14 cellular contexts compared by ENCODE assay signal in the genomic region with DNA sequence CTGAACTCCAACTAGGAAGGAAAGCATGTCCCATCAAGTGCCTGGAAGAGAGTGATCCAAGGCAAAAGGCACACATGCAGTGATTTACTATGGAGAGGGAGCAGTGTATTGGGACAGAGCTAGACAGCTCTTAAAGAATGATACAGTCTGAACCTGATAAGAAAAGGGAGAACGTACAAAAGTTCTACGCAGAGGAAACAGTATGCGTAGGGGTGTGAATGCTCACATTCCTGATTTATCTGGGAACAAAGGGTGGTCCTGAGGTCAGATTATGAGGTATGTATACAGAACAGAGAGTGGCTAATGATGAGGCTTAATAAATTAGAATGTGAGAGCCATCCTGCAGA. TPM values are rescaled to one million over a fixed set of nuclear protein-coding genes. Genes with fewer than 3 reads are reported as not detected.
A peak's percentile ranks its signal among the peaks of the same experiment; 100 is the strongest.
DNase-seq lines count a peak whose midpoint lies in the region; ATAC-seq and TF ChIP-seq lines count a peak whose summit lies in the region.
"Had no signal": no experiment of that assay in that cellular context is flagged by ENCODE, and none has a peak within 500 bp of the region (broad histone marks: within the 10 kb centered on the region; RNA-seq: fewer than 3 reads in every experiment).

No MANE protein-coding gene starts in this region.

- peaks cover 11% of the 10 kb centered on the region for H3K4me1 ChIP-seq in mesendoderm (ENCODE audit: control insufficient read depth, low read depth, low read length)
- H3K4me1 ChIP-seq: HAP-1 had no signal

- H3K27me3 Mint-ChIP-seq in Calu3 (ENCODE audit: unreplicated experiment), result no peaks in the 10 kb centered on the region
- no peaks in the 10 kb centered on the region for H3K27me3 Mint-ChIP-seq in activated B cell treated with CpG ODN at 0.5 μM for 24 hours
- no peaks in the 10 kb centered on the region for H3K27me3 Mint-ChIP-seq in stimulated activated memory B cell treated with anti-CD40 and anti-IgM and Interleukin-4, amounts not matched to agents 10 μg/mL and 1 μg/mL and 100 μg/mL, for 72 hours
- H3K27me3 Mint-ChIP-seq in T-helper 2 cell treated with Interferon-gamma antibody and Interleukin-4, amounts not matched to agents 5 μg/mL and 100 μg/mL, for 36 hours (ENCODE audit: low read depth), result peaks cover 2% of the 10 kb centered on the region
- H3K27me3 Mint-ChIP-seq: CD4-positive, alpha-beta T cell had no signal

- H2BK15ac ChIP-seq in mesendoderm (replicated peaks; ENCODE audit: low read depth), result no peak overlapping the region

- intact Hi-C loops in Calu3 (cut with micrococcal nuclease; ENCODE audit: unreplicated experiment), result loop anchor here (5.0 kb wide), 1 partner anchor 834 kb away; no protein-coding TSS in a partner anchor
- intact Hi-C loops in activated B cell treated with CpG ODN at 0.5 μM for 24 hours (cut with micrococcal nuclease), result no loop called here

- H3K79me1 ChIP-seq in mesendoderm (ENCODE audit: low read length), result peaks cover 29% of the 10 kb centered on the region

- no CpG with 5 or more reads among the region's 3 CpGs for WGBS in mesendoderm (ENCODE audit: extremely low coverage, insufficient coverage, low lambda C conversion rate)

- DNase-seq in Calu3, result no peak
- DNase-seq in activated B cell treated with CpG ODN at 0.5 μM for 24 hours, result no peak
- peak; percentile 63 for DNase-seq in mesendoderm
- no peak for DNase-seq in T-helper 2 cell treated with Interferon-gamma antibody and Interleukin-4, amounts not matched to agents 5 μg/mL and 100 μg/mL, for 36 hours (ENCODE audit: low spot score)
- DNase-seq in T-helper 9 cell, result no peak
- DNase-seq in stimulated activated CD4-positive, alpha-beta T cell treated with anti-CD3 and anti-CD28 coated beads, Interleukin-4, amount 100 ng/mL, for 24 hours, result no peak
- DNase-seq: ACHN; CD4-positive, alpha-beta T cell; DMS79; HFFc6 had no signal

- H4K5ac ChIP-seq in mesendoderm (ENCODE audit: low read length), result no peak overlapping the region

- H3K18ac ChIP-seq in mesendoderm (ENCODE audit: low read length), result no peak overlapping the region

- H2BK5ac ChIP-seq in mesendoderm (ENCODE audit: low read length), result no peak overlapping the region

- H3K23ac ChIP-seq in mesendoderm (ENCODE audit: low read length), result no peak overlapping the region

- no peaks in the 10 kb centered on the region for H3K9me3 Mint-ChIP-seq in Calu3 (ENCODE audit: low read depth, unreplicated experiment)
- H3K9me3 Mint-ChIP-seq in activated B cell treated with CpG ODN at 0.5 μM for 24 hours, result no peaks in the 10 kb centered on the region
- no peaks in the 10 kb centered on the region for H3K9me3 Mint-ChIP-seq in stimulated activated memory B cell treated with anti-CD40 and anti-IgM and Interleukin-4, amounts not matched to agents 10 μg/mL and 1 μg/mL and 100 μg/mL, for 72 hours
- H3K9me3 Mint-ChIP-seq in T-helper 2 cell treated with Interferon-gamma antibody and Interleukin-4, amounts not matched to agents 5 μg/mL and 100 μg/mL, for 36 hours, result no peaks in the 10 kb centered on the region
- H3K9me3 Mint-ChIP-seq: CD4-positive, alpha-beta T cell had no signal

- H3K27ac Mint-ChIP-seq in Calu3 (ENCODE audit: unreplicated experiment) (peak overlapping the region; percentile 74), activated B cell treated with CpG ODN at 0.5 μM for 24 hours (peak overlapping the region; percentile 38)
- H3K27ac Mint-ChIP-seq in stimulated activated memory B cell treated with anti-CD40 and anti-IgM and Interleukin-4, amounts not matched to agents 10 μg/mL and 1 μg/mL and 100 μg/mL, for 72 hours, result peak overlapping the region; percentile 72
- H3K27ac Mint-ChIP-seq in T-helper 2 cell treated with Interferon-gamma antibody and Interleukin-4, amounts not matched to agents 5 μg/mL and 100 μg/mL, for 36 hours, result no peak overlapping the region
- H3K27ac Mint-ChIP-seq: CD4-positive, alpha-beta T cell; HFFc6 had no signal

- no peaks in the 10 kb centered on the region for H3K27me3 ChIP-seq in mesendoderm (ENCODE audit: insufficient read depth, low read length, poor library complexity)

- H2BK120ac ChIP-seq in mesendoderm (ENCODE audit: low read depth, low read length), result no peak overlapping the region

- TF ChIP-seq CTCF in Calu3 (IDR thresholded peaks at IDR 0.05; ENCODE audit: unreplicated experiment) (no peak), activated B cell treated with CpG ODN at 0.5 μM for 24 hours (IDR thresholded peaks at IDR 0.05) (no peak)

- no peak overlapping the region for H2AK5ac ChIP-seq in mesendoderm (ENCODE audit: low read length)

- H3K4me1 Mint-ChIP-seq in Calu3 (ENCODE audit: low read depth, unreplicated experiment), result peaks cover 81% of the 10 kb centered on the region
- H3K4me1 Mint-ChIP-seq in activated B cell treated with CpG ODN at 0.5 μM for 24 hours, result peaks cover 61% of the 10 kb centered on the region
- H3K4me1 Mint-ChIP-seq in stimulated activated memory B cell treated with anti-CD40 and anti-IgM and Interleukin-4, amounts not matched to agents 10 μg/mL and 1 μg/mL and 100 μg/mL, for 72 hours, result peaks cover 43% of the 10 kb centered on the region
- H3K4me1 Mint-ChIP-seq in T-helper 2 cell treated with Interferon-gamma antibody and Interleukin-4, amounts not matched to agents 5 μg/mL and 100 μg/mL, for 36 hours (ENCODE audit: low read depth), result no peaks in the 10 kb centered on the region

- H3K56ac ChIP-seq in mesendoderm (ENCODE audit: low read length), result no peak overlapping the region

- POLR2A ChIA-PET in activated B cell treated with CpG ODN at 0.5 μM for 24 hours (lab: Charles Lee), result no interaction called here

- H3K9ac ChIP-seq in mesendoderm (ENCODE audit: low read length), result no peak overlapping the region

- no peak for ATAC-seq in activated B cell treated with CpG ODN at 0.5 μM for 24 hours (ENCODE audit: low read depth)
- no peak for ATAC-seq in stimulated activated memory B cell treated with anti-CD40 and anti-IgM and Interleukin-4, amounts not matched to agents 10 μg/mL and 1 μg/mL and 100 μg/mL, for 72 hours

- BruUV-seq in Calu3 (replicated peaks; lab: Mats Ljungman, UMichigan), result no TSS peak

- H3K36me3 ChIP-seq in mesendoderm (ENCODE audit: control insufficient read depth, insufficient read depth, low read length), result no peaks in the 10 kb centered on the region
- H3K36me3 ChIP-seq: HAP-1 had no signal

- H3K27ac ChIP-seq in mesendoderm (ENCODE audit: low read depth, low read length), result no peak overlapping the region

- H3K4me2 ChIP-seq in mesendoderm (ENCODE audit: low read length), result no peak overlapping the region

- no peak overlapping the region for H4K8ac ChIP-seq in mesendoderm (ENCODE audit: low read depth, low read length)

- peaks cover 94% of the 10 kb centered on the region for H3K36me3 Mint-ChIP-seq in Calu3 (ENCODE audit: insufficient read depth, unreplicated experiment)
- H3K36me3 Mint-ChIP-seq in activated B cell treated with CpG ODN at 0.5 μM for 24 hours (ENCODE audit: low read depth), result peaks cover 44% of the 10 kb centered on the region
- peaks cover 28% of the 10 kb centered on the region for H3K36me3 Mint-ChIP-seq in stimulated activated memory B cell treated with anti-CD40 and anti-IgM and Interleukin-4, amounts not matched to agents 10 μg/mL and 1 μg/mL and 100 μg/mL, for 72 hours
- H3K36me3 Mint-ChIP-seq in T-helper 2 cell treated with Interferon-gamma antibody and Interleukin-4, amounts not matched to agents 5 μg/mL and 100 μg/mL, for 36 hours (ENCODE audit: low read depth), result no peaks in the 10 kb centered on the region

- peak overlapping the region; percentile 65 for H3K4me3 Mint-ChIP-seq in Calu3 (ENCODE audit: low read depth, unreplicated experiment)
- H3K4me3 Mint-ChIP-seq in activated B cell treated with CpG ODN at 0.5 μM for 24 hours, result no peak overlapping the region
- no peak overlapping the region for H3K4me3 Mint-ChIP-seq in stimulated activated memory B cell treated with anti-CD40 and anti-IgM and Interleukin-4, amounts not matched to agents 10 μg/mL and 1 μg/mL and 100 μg/mL, for 72 hours
- H3K4me3 Mint-ChIP-seq in T-helper 2 cell treated with Interferon-gamma antibody and Interleukin-4, amounts not matched to agents 5 μg/mL and 100 μg/mL, for 36 hours, result no peak overlapping the region
- H3K4me3 Mint-ChIP-seq: CD4-positive, alpha-beta T cell; HFFc6 had no signal

- peaks cover 24% of the 10 kb centered on the region for H3K79me2 ChIP-seq in mesendoderm (ENCODE audit: control insufficient read depth, insufficient read depth, low read length)

- CTCF ChIA-PET in Calu3 (lab: Charles Lee) (no interaction called here), activated B cell treated with CpG ODN at 0.5 μM for 24 hours (lab: Charles Lee) (interaction anchor here (1.1 to 2.7 kb wide), 2 partner anchors 7 to 9 kb away, joined by 3 to 14 read pairs; no protein-coding TSS in a partner anchor)

- H3K4me3 ChIP-seq in mesendoderm (ENCODE audit: low read length), result no peak overlapping the region
- H3K4me3 ChIP-seq: HAP-1 had no signal

- no peak overlapping the region for H3K4ac ChIP-seq in mesendoderm (ENCODE audit: low read depth, low read length)

RNA-seq across cellular contexts. Expression of a gene that starts 12.0 kb away (rescaled TPM):
- 80.8 and 86.7 TPM in 2 replicates for total RNA-seq in Calu3 (2022)
- 0.59 and 2.1 TPM in 2 replicates for total RNA-seq in activated B cell treated with CpG ODN at 0.5 μM for 24 hours
- polyA plus RNA-seq in mesendoderm (2013, experiment 1 of 2), result 1.2 TPM
- 1.2 TPM for polyA plus RNA-seq in mesendoderm (2013, experiment 2 of 2)
- total RNA-seq: A172; CD4-positive, alpha-beta T cell; G401; HFFc6 had no signal

Comparison
In these comparisons a context has a peak if more than half of its experiments do, and no peak if none do; other contexts are left out.
1. RNA of a gene that starts 12.0 kb away (total RNA-seq): 80.8 to 86.7 TPM in Calu3; 0.59 to 2.1 TPM in activated B cell treated with CpG ODN at 0.5 μM for 24 hours; every median in the first group is over 10 times any median in the second.